In the genomic region with DNA sequence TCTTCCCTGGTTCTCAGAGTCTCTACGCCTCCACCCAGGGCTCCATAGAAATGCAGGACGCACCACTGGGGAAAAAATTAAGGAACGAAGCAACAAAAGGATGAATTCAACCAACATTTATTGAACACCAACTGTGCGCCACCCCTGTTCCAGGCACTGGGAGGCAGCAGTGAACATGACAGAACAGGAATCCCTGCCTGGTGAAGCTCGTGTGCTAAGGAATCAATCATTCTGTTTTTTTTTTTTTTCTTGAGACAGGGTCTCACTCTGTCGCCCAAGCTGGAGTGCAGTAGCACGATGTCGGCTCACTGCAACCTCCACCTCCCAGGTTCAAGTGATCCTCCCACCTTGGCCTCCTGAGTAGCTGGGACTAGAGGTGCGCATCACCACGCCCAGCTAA, we compare ENCODE assay signal across 7 cellular contexts. TPM values are rescaled to one million over a fixed set of nuclear protein-coding genes. Genes with fewer than 3 reads are reported as not detected.
DNase-seq lines count a peak whose midpoint lies in the region; ATAC-seq and TF ChIP-seq lines count a peak whose summit lies in the region.
"Had no signal": no experiment of that assay in that cellular context is flagged by ENCODE, and none has a peak within 500 bp of the region (broad histone marks: within the 10 kb centered on the region; RNA-seq: fewer than 3 reads in every experiment).

No MANE protein-coding gene starts in this region.

- no peak overlapping the region for H3K4me3 Mint-ChIP-seq in activated CD8-positive, alpha-beta memory T cell treated with anti-CD3 and anti-CD28 coated beads, Interleukin-2, amount 10 ng/mL, durations not matched to agents 7 days and 5 days

- CTCF ChIA-PET in activated CD8-positive, alpha-beta memory T cell treated with anti-CD3 and anti-CD28 coated beads, Interleukin-2, amount 10 ng/mL, durations not matched to agents 7 days and 5 days (lab: Charles Lee): interaction anchor here (0.6 to 3.9 kb wide), 8 partner anchors 8 to 391 kb away, joined by 3 to 16 read pairs (median 4); a partner anchor contains a TSS

- H3K27ac ChIP-seq in osteoblast (ENCODE audit: low read depth, low read length): no peak overlapping the region

- peak; percentile 52 for DNase-seq in activated CD8-positive, alpha-beta memory T cell treated with anti-CD3 and anti-CD28 coated beads, Interleukin-2, amount 10 ng/mL, durations not matched to agents 7 days and 5 days
- DNase-seq in activated CD8-positive, alpha-beta memory T cell treated with anti-CD3 and anti-CD28 coated beads, Interleukin-2, amount 50 U/mL, for 48 hours: no peak
- DNase-seq in osteoblast (ENCODE audit: insufficient read length, low spot score, missing footprints) (peak; percentile 61), NCI-H146 (lab: John Stamatoyannopoulos, UW) (no peak)
- DNase-seq: left colon had no signal

- peaks cover 1% of the 10 kb centered on the region for H3K36me3 ChIP-seq in osteoblast (ENCODE audit: insufficient read depth, low read length)

- H3K9me3 Mint-ChIP-seq in activated CD8-positive, alpha-beta memory T cell treated with anti-CD3 and anti-CD28 coated beads, Interleukin-2, amount 10 ng/mL, durations not matched to agents 7 days and 5 days (ENCODE audit: low read depth): no peaks in the 10 kb centered on the region

- no peak overlapping the region for H2AFZ ChIP-seq in osteoblast (ENCODE audit: low read length)

- peaks cover 7% of the 10 kb centered on the region for H3K36me3 Mint-ChIP-seq in activated CD8-positive, alpha-beta memory T cell treated with anti-CD3 and anti-CD28 coated beads, Interleukin-2, amount 10 ng/mL, durations not matched to agents 7 days and 5 days

- H3K4me2 ChIP-seq in osteoblast (ENCODE audit: insufficient read depth, low read length): peak overlapping the region; percentile 91

- H3K27ac Mint-ChIP-seq in activated CD8-positive, alpha-beta memory T cell treated with anti-CD3 and anti-CD28 coated beads, Interleukin-2, amount 10 ng/mL, durations not matched to agents 7 days and 5 days: peak overlapping the region; percentile 43

- no peaks in the 10 kb centered on the region for H3K9me3 ChIP-seq in osteoblast (ENCODE audit: low read depth, low read length)

- H3K4me3 ChIP-seq in WI38 (ENCODE audit: low read depth, low read length) (no peak overlapping the region), osteoblast (ENCODE audit: insufficient read depth, low read length) (no peak overlapping the region)

- H3K27me3 Mint-ChIP-seq in activated CD8-positive, alpha-beta memory T cell treated with anti-CD3 and anti-CD28 coated beads, Interleukin-2, amount 10 ng/mL, durations not matched to agents 7 days and 5 days: no peaks in the 10 kb centered on the region

- peak; percentile 11; the same call in 1 of the 2 replicates for TF ChIP-seq CTCF in WI38 (IDR thresholded peaks at IDR 0.05; ENCODE audit: low read depth, low read length)
- peak; percentile 46 for TF ChIP-seq CTCF in osteoblast (IDR thresholded peaks at IDR 0.05; ENCODE audit: extremely low read depth, low read depth, low read length)

- ATAC-seq in activated CD8-positive, alpha-beta memory T cell treated with anti-CD3 and anti-CD28 coated beads, Interleukin-2, amount 10 ng/mL, durations not matched to agents 7 days and 5 days: no peak
- no peak for ATAC-seq in HG03378 (IDR thresholded peaks at IDR 0.05; ENCODE audit: unreplicated experiment)
- ATAC-seq: left colon had no signal

- peaks cover 44% of the 10 kb centered on the region for H3K79me2 ChIP-seq in osteoblast (ENCODE audit: insufficient read depth, low read length)

- no peaks in the 10 kb centered on the region for H4K20me1 ChIP-seq in osteoblast (ENCODE audit: insufficient read depth, low read length)

- peaks cover 4% of the 10 kb centered on the region for H3K4me1 ChIP-seq in osteoblast (ENCODE audit: insufficient read depth, low read length)

- peaks cover 45% of the 10 kb centered on the region for H3K4me1 Mint-ChIP-seq in activated CD8-positive, alpha-beta memory T cell treated with anti-CD3 and anti-CD28 coated beads, Interleukin-2, amount 10 ng/mL, durations not matched to agents 7 days and 5 days

- H3K27me3 ChIP-seq in osteoblast (ENCODE audit: insufficient read depth, low read length): no peaks in the 10 kb centered on the region

RNA-seq across cellular contexts. Expression of a gene that starts 1.9 kb away (rescaled TPM):
- total RNA-seq in activated CD8-positive, alpha-beta memory T cell treated with anti-CD3 and anti-CD28 coated beads, Interleukin-2, amount 10 ng/mL, durations not matched to agents 7 days and 5 days: 10 to 100 TPM; 72.7 to 75.4 TPM
- total RNA-seq in osteoblast: 67.3 and 67.5 TPM in 2 replicates

RNA-seq across cellular contexts. Expression of a gene that starts 4.1 kb away (rescaled TPM):
- total RNA-seq in activated CD8-positive, alpha-beta memory T cell treated with anti-CD3 and anti-CD28 coated beads, Interleukin-2, amount 10 ng/mL, durations not matched to agents 7 days and 5 days: 100 to 1,000 TPM in 1 of 2 experiments, 10 to 100 TPM in 1; 93.9 to 123 TPM
- total RNA-seq in osteoblast: 48.9 and 52.8 TPM in 2 replicates

RNA-seq across cellular contexts. Expression of a gene that starts 34.7 kb away (rescaled TPM):
- total RNA-seq in activated CD8-positive, alpha-beta memory T cell treated with anti-CD3 and anti-CD28 coated beads, Interleukin-2, amount 10 ng/mL, durations not matched to agents 7 days and 5 days: 10 to 100 TPM; 22.4 to 25.7 TPM
- 12.4 and 13.8 TPM in 2 replicates for total RNA-seq in osteoblast

RNA-seq across cellular contexts. Expression of a gene that starts 47.5 kb away (rescaled TPM):
- total RNA-seq in activated CD8-positive, alpha-beta memory T cell treated with anti-CD3 and anti-CD28 coated beads, Interleukin-2, amount 10 ng/mL, durations not matched to agents 7 days and 5 days: 100 to 1,000 TPM; 359 to 395 TPM
- total RNA-seq in osteoblast: 45.6 and 64.8 TPM in 2 replicates

Comparison
In these comparisons a context has a peak if more than half of its experiments do, and no peak if none do; other contexts are left out.
1. DNase-seq: peak in activated CD8-positive, alpha-beta memory T cell treated with anti-CD3 and anti-CD28 coated beads, Interleukin-2, amount 10 ng/mL, durations not matched to agents 7 days and 5 days (single experiment) and osteoblast (single experiment); none in activated CD8-positive, alpha-beta memory T cell treated with anti-CD3 and anti-CD28 coated beads, Interleukin-2, amount 50 U/mL, for 48 hours (single experiment) and NCI-H146 (single experiment).